In genomic region chr1:89525169-89525855, GRCh38 we compare ENCODE assay signal across 8 cellular contexts. TPM values are rescaled to one million over a fixed set of nuclear protein-coding genes. Genes with fewer than 3 reads are reported as not detected.
A peak's percentile ranks its signal among the peaks of the same experiment; 100 is the strongest.
DNase-seq lines count a peak whose midpoint lies in the region; ATAC-seq, FAIRE-seq and TF ChIP-seq lines count a peak whose summit lies in the region.

No MANE protein-coding gene starts in this region.

- TF ChIP-seq CTCF in astrocyte (IDR thresholded peaks at IDR 0.05; ENCODE audit: insufficient read depth, low read depth, low read length) (no peak), sigmoid colon (IDR thresholded peaks at IDR 0.05) (peak in 1 of 4 experiments; percentile 6)

- FAIRE-seq in astrocyte (lab: Jason Lieb, UNC): no peak

- no peaks in the 10 kb centered on the region for H3K9me3 ChIP-seq in CD4-positive, CD25-positive, alpha-beta regulatory T cell (ENCODE audit: control insufficient read depth in 2 of 2, low read length in 2 of 2)
- H3K9me3 ChIP-seq in HUES64 (ENCODE audit: insufficient read depth, low read depth, low read length) (no peaks in the 10 kb centered on the region), SJCRH30 (replicated peaks) (no peaks in the 10 kb centered on the region), astrocyte (ENCODE audit: insufficient read depth, low read depth, low read length) (no peaks in the 10 kb centered on the region), sigmoid colon (no peaks in the 10 kb centered on the region)

- peak overlapping the region; percentile 95 for H3K9ac ChIP-seq in HUES64 (ENCODE audit: low read depth, low read length)
- peak overlapping the region; percentile 85 for H3K9ac ChIP-seq in astrocyte (ENCODE audit: low read length)

- H3K36me3 Mint-ChIP-seq in CD4-positive, CD25-positive, alpha-beta regulatory T cell: peaks cover 4% of the 10 kb centered on the region
- H3K36me3 Mint-ChIP-seq in astrocyte (ENCODE audit: low read depth, unreplicated experiment): no peaks in the 10 kb centered on the region

- H3K4me2 ChIP-seq in astrocyte (ENCODE audit: low read length): peak overlapping the region; percentile 99

- DNase-seq in CD4-positive, CD25-positive, alpha-beta regulatory T cell: peak; percentile 30 to 60 (median 31)
- DNase-seq in SJCRH30 (peak; percentile 14 to 41), astrocyte (ENCODE audit: low read depth) (no peak), sigmoid colon (peak; percentile 69)

- peaks cover under 1% of the 10 kb centered on the region for H3K36me3 ChIP-seq in CD4-positive, CD25-positive, alpha-beta regulatory T cell (ENCODE audit: control insufficient read depth, insufficient read depth, low read length)
- peaks cover 11% of the 10 kb centered on the region; the same call in 1 of the 2 replicates for H3K36me3 ChIP-seq in HUES64 (ENCODE audit: insufficient read depth, low read length)
- no peaks in the 10 kb centered on the region for H3K36me3 ChIP-seq in SJCRH30
- no peaks in the 10 kb centered on the region for H3K36me3 ChIP-seq in astrocyte (ENCODE audit: insufficient read depth, low read length)
- no peaks in the 10 kb centered on the region for H3K36me3 ChIP-seq in sigmoid colon

- under 1% methylated on average over 33 of the region's 35 CpGs for WGBS in HUES64
- 1 to 2% methylated on average over 35 of the region's 35 CpGs for WGBS in sigmoid colon, 2 donors

- intact Hi-C loops in sigmoid colon (cut with DNase I): loop anchor here (5.0 kb wide), 1 partner anchor 72 kb away; no protein-coding TSS in a partner anchor

- H3K27ac Mint-ChIP-seq in CD4-positive, CD25-positive, alpha-beta regulatory T cell: peak overlapping the region in 2 of 3 donors; percentile 97 to 99
- H3K27ac Mint-ChIP-seq in astrocyte (ENCODE audit: unreplicated experiment): peak overlapping the region; percentile 36

- H3K27me3 ChIP-seq in CD4-positive, CD25-positive, alpha-beta regulatory T cell (ENCODE audit: control insufficient read depth, insufficient read depth, low read length): no peaks in the 10 kb centered on the region
- H3K27me3 ChIP-seq in HUES64 (ENCODE audit: insufficient read depth, low read length) (no peaks in the 10 kb centered on the region), SJCRH30 (no peaks in the 10 kb centered on the region), astrocyte (ENCODE audit: insufficient read depth, low read length) (peaks cover under 1% of the 10 kb centered on the region), sigmoid colon (no peaks in the 10 kb centered on the region)

- peaks cover 7 to 17% (median 15%) of the 10 kb centered on the region in 4 donors for H3K4me1 Mint-ChIP-seq in CD4-positive, CD25-positive, alpha-beta regulatory T cell
- H3K4me1 Mint-ChIP-seq in astrocyte (ENCODE audit: low read depth, unreplicated experiment): peaks cover 4% of the 10 kb centered on the region

- no peak for ATAC-seq in CD4-positive, CD25-positive, alpha-beta regulatory T cell (ENCODE audit: low read depth in 2 of 2)
- peak; percentile 36 for ATAC-seq in GM19452 (IDR thresholded peaks at IDR 0.05; ENCODE audit: unreplicated experiment)
- ATAC-seq in GM19397 (IDR thresholded peaks at IDR 0.05; ENCODE audit: unreplicated experiment): no peak

- peaks cover 5% of the 10 kb centered on the region for H3K27me3 Mint-ChIP-seq in CD4-positive, CD25-positive, alpha-beta regulatory T cell
- H3K27me3 Mint-ChIP-seq in astrocyte (ENCODE audit: low read depth, unreplicated experiment): no peaks in the 10 kb centered on the region

- H4K20me1 ChIP-seq in astrocyte (ENCODE audit: insufficient read depth, low read length): no peaks in the 10 kb centered on the region

- no peak for TF ChIP-seq EP300 in sigmoid colon (IDR thresholded peaks at IDR 0.05)

- no peaks in the 10 kb centered on the region for H3K79me2 ChIP-seq in astrocyte (ENCODE audit: insufficient read depth, low read length)

- H3K9me3 Mint-ChIP-seq in CD4-positive, CD25-positive, alpha-beta regulatory T cell: no peaks in the 10 kb centered on the region
- H3K9me3 Mint-ChIP-seq in astrocyte (ENCODE audit: unreplicated experiment): no peaks in the 10 kb centered on the region

- H3K27ac ChIP-seq in CD4-positive, CD25-positive, alpha-beta regulatory T cell (ENCODE audit: insufficient read depth, low read length, poor library complexity, severe bottlenecking): peak overlapping the region; percentile 91
- H3K27ac ChIP-seq in HUES64 (ENCODE audit: low read depth, low read length) (peak overlapping the region; percentile 96), SJCRH30 (peak overlapping the region; percentile 84; the same call in 1 of the 2 replicates), astrocyte (ENCODE audit: low read depth, low read length) (peak overlapping the region; percentile 73), sigmoid colon (peak overlapping the region; percentile 81 to 87 (median 84))

- peak overlapping the region; percentile 98 for H2AFZ ChIP-seq in astrocyte (ENCODE audit: low read depth, low read length)

- H3K4me1 ChIP-seq in CD4-positive, CD25-positive, alpha-beta regulatory T cell (ENCODE audit: control insufficient read depth, insufficient read depth, low read length, poor library complexity, severe bottlenecking): peaks cover 47% of the 10 kb centered on the region
- H3K4me1 ChIP-seq in HUES64 (ENCODE audit: insufficient read depth, low read length) (peaks cover 46% of the 10 kb centered on the region), SJCRH30 (0 out of 2 replicates have a peak, but pooled peaks cover 2% of the 10 kb centered on the region), astrocyte (ENCODE audit: insufficient read depth, low read length) (peaks cover 14% of the 10 kb centered on the region), sigmoid colon (peaks cover 0 to 18% (median 3%) of the 10 kb centered on the region in 4 donors)

- no peak for TF ChIP-seq POLR2A in sigmoid colon (IDR thresholded peaks at IDR 0.05)

- peak overlapping the region; percentile 93 for H3K4me3 ChIP-seq in CD4-positive, CD25-positive, alpha-beta regulatory T cell (ENCODE audit: low read depth, low read length)
- H3K4me3 ChIP-seq in HUES64 (ENCODE audit: low read length) (peak overlapping the region; percentile 87), SJCRH30 (peak overlapping the region; percentile 75), astrocyte (ENCODE audit: insufficient read depth, low read depth, low read length) (peak overlapping the region; percentile 84), iPS-11a (ENCODE audit: low read depth, low read length) (peak overlapping the region; percentile 89), sigmoid colon (peak overlapping the region; percentile 56 to 99 (median 84))

- no peak overlapping the region for H3K4me3 Mint-ChIP-seq in CD4-positive, CD25-positive, alpha-beta regulatory T cell
- peak overlapping the region; percentile 90 for H3K4me3 Mint-ChIP-seq in astrocyte (ENCODE audit: unreplicated experiment)

RNA-seq across cellular contexts. Expression of gene LRRC8B, which starts 0.7 kb away (rescaled TPM):
- total RNA-seq in CD4-positive, CD25-positive, alpha-beta regulatory T cell: 20.4 TPM
- polyA plus RNA-seq in CD4-positive, CD25-positive, alpha-beta regulatory T cell: 10 to 100 TPM in 3 of 4 donors, 1 to 10 TPM in 1; 8.9 to 19.6 (median 17.7) TPM
- 14.2 TPM for polyA plus RNA-seq in HUES64 (2013, experiment 1 of 2)
- polyA plus RNA-seq in HUES64 (2013, experiment 2 of 2): 14.4 TPM
- total RNA-seq in SJCRH30 (2014; rRNA removed; shearing (Covaris generic)): 6.5 and 9.2 TPM in 2 replicates
- total RNA-seq in astrocyte: 6.3 and 6.4 TPM in 2 replicates
- total RNA-seq in sigmoid colon: 1 to 10 TPM; 3.0 to 9.8 (median 6.1) TPM
- 1 to 10 TPM; 1.8 to 4.1 (median 1.8) TPM for polyA plus RNA-seq in sigmoid colon
